ENCODE assay signal across 4 cellular contexts in genomic region chr5:96124589-96124988, GRCh38.
TF ChIP-seq lines count a peak whose summit lies in the region.

No MANE protein-coding gene starts in this region.

TF ChIP-seq in A549, 52 proteins besides CTCF, POLR2A, EP300 and RAD21:
- TF ChIP-seq MAFK (IDR thresholded peaks at IDR 0.05; ENCODE audit: partially characterized antibody) (no peak), CEBPB (IDR thresholded peaks at IDR 0.05) (peak; percentile 68 to 74; a peak in 2 of 4 replicates)

TF ChIP-seq in IMR-90, 13 proteins besides CTCF, POLR2A, EP300 and RAD21:
- TF ChIP-seq MAZ (IDR thresholded peaks at IDR 0.05; ENCODE audit: borderline replicate concordance, low read depth, low read length) (no peak), RFX5 (IDR thresholded peaks at IDR 0.05; ENCODE audit: low read depth, low read length) (no peak), NFE2L2 (IDR thresholded peaks at IDR 0.05; ENCODE audit: low read depth, low read length) (no peak), CEBPB (IDR thresholded peaks at IDR 0.05; ENCODE audit: low read depth, low read length) (peak; percentile 98), CHD1 (IDR thresholded peaks at IDR 0.05; ENCODE audit: low read depth, low read length) (no peak), SMC3 (IDR thresholded peaks at IDR 0.05; ENCODE audit: low read depth, low read length) (no peak), FOS (IDR thresholded peaks at IDR 0.05; ENCODE audit: low read depth, low read length) (no peak)

TF ChIP-seq in H1, 55 proteins besides CTCF, POLR2A, EP300 and RAD21:
- peak; percentile 60; the same call in 1 of the 2 replicates for TF ChIP-seq CEBPB (IDR thresholded peaks at IDR 0.05; ENCODE audit: low read depth, low read length)
- TF ChIP-seq GABPA (IDR thresholded peaks at IDR 0.05; ENCODE audit: borderline replicate concordance, insufficient read depth, low read length): no peak
- TF ChIP-seq EZH2 (IDR thresholded peaks at IDR 0.05; ENCODE audit: low read depth, low read length, severe bottlenecking): no peak
TF ChIP-seq in H1: peak in this region for 1.

TF ChIP-seq in HepG2, 621 proteins besides CTCF, POLR2A, EP300 and RAD21:
- TF ChIP-seq STAT5B (CRISPR knock-in tag; IDR thresholded peaks at IDR 0.05) (no peak), NCOA1 (CRISPR knock-in tag; IDR thresholded peaks at IDR 0.05) (no peak), ISL2 (CRISPR knock-in tag; IDR thresholded peaks at IDR 0.05) (peak; percentile 74), RBM22 (optimal IDR thresholded peaks at IDR 0.05; ENCODE audit: low read length) (no peak), SIN3A (IDR thresholded peaks at IDR 0.05; ENCODE audit: borderline replicate concordance, low read depth, low read length) (no peak), BORCS8-MEF2B (CRISPR knock-in tag; IDR thresholded peaks at IDR 0.05) (no peak), FOXA3 (CRISPR knock-in tag; IDR thresholded peaks at IDR 0.05) (peak; percentile 74), CEBPB (IDR thresholded peaks at IDR 0.05; ENCODE audit: borderline replicate concordance, low read depth, low read length) (peak; percentile 94), FIP1L1 (IDR thresholded peaks at IDR 0.05; ENCODE audit: borderline replicate concordance, insufficient read depth, low read depth, low read length) (no peak), ZNF12 (CRISPR knock-in tag; IDR thresholded peaks at IDR 0.05) (no peak), ZNF230 (CRISPR knock-in tag; IDR thresholded peaks at IDR 0.05) (no peak), FOXA1 (IDR thresholded peaks at IDR 0.05) (no peak), FOXA1 (CRISPR knock-in tag; IDR thresholded peaks at IDR 0.05) (peak; percentile 54), MLLT10 (CRISPR knock-in tag; IDR thresholded peaks at IDR 0.05) (no peak), MED13 (CRISPR knock-in tag; IDR thresholded peaks at IDR 0.05) (0 out of 2 replicates have a peak, but pooled peaks have one; percentile 26), TCF7L2 (IDR thresholded peaks at IDR 0.05; ENCODE audit: low read depth, low read length) (0 out of 2 replicates have a peak, but pooled peaks have one; percentile 7), TGIF2 (CRISPR knock-in tag; IDR thresholded peaks at IDR 0.05) (no peak), CEBPG (CRISPR knock-in tag; IDR thresholded peaks at IDR 0.05) (peak; percentile 92), NCOA2 (CRISPR knock-in tag; IDR thresholded peaks at IDR 0.05) (peak; percentile 53; the same call in 1 of the 2 replicates), KLF6 (CRISPR knock-in tag; IDR thresholded peaks at IDR 0.05) (no peak), FOXP1 (IDR thresholded peaks at IDR 0.05) (no peak), FOXP1 (CRISPR knock-in tag; IDR thresholded peaks at IDR 0.05) (peak; percentile 22; the same call in 1 of the 2 replicates), MATR3 (CRISPR knock-in tag; IDR thresholded peaks at IDR 0.05) (no peak), PPARG (CRISPR knock-in tag; conservative IDR thresholded peaks at IDR 0.05) (no peak), CHD4 (IDR thresholded peaks at IDR 0.05; ENCODE audit: borderline replicate concordance, low read length) (no peak), TBX2 (CRISPR knock-in tag; IDR thresholded peaks at IDR 0.05; ENCODE audit: borderline replicate concordance) (no peak), PRDM15 (CRISPR knock-in tag; IDR thresholded peaks at IDR 0.05) (no peak), FOXJ3 (CRISPR knock-in tag; IDR thresholded peaks at IDR 0.05; ENCODE audit: borderline replicate concordance) (peak; percentile 49; the same call in 1 of the 2 replicates), TCF7 (IDR thresholded peaks at IDR 0.05; ENCODE audit: low read depth) (peak; percentile 27; the same call in 1 of the 2 replicates), SOX13 (IDR thresholded peaks at IDR 0.05) (no peak), SOX13 (CRISPR knock-in tag; conservative IDR thresholded peaks at IDR 0.05 in 1 of 2, IDR thresholded peaks at IDR 0.05 in 1 of 2) (peak in 1 of 2 experiments; percentile 79; a peak in 2 of 4 replicates), ZBTB37 (CRISPR knock-in tag; IDR thresholded peaks at IDR 0.05) (no peak), RELA (CRISPR knock-in tag; IDR thresholded peaks at IDR 0.05) (no peak), PLRG1 (conservative IDR thresholded peaks at IDR 0.05) (no peak), ZFP36L1 (CRISPR knock-in tag; IDR thresholded peaks at IDR 0.05) (no peak), GTF3A (CRISPR knock-in tag; conservative IDR thresholded peaks at IDR 0.05) (no peak), CC2D1A (CRISPR knock-in tag; IDR thresholded peaks at IDR 0.05) (no peak), SOX5 (CRISPR knock-in tag; IDR thresholded peaks at IDR 0.05; ENCODE audit: borderline replicate concordance) (peak; percentile 71; the same call in 1 of the 2 replicates), ZNF431 (CRISPR knock-in tag; IDR thresholded peaks at IDR 0.05; ENCODE audit: borderline replicate concordance, low read depth) (no peak)
- TF ChIP-seq, protein P1, sequence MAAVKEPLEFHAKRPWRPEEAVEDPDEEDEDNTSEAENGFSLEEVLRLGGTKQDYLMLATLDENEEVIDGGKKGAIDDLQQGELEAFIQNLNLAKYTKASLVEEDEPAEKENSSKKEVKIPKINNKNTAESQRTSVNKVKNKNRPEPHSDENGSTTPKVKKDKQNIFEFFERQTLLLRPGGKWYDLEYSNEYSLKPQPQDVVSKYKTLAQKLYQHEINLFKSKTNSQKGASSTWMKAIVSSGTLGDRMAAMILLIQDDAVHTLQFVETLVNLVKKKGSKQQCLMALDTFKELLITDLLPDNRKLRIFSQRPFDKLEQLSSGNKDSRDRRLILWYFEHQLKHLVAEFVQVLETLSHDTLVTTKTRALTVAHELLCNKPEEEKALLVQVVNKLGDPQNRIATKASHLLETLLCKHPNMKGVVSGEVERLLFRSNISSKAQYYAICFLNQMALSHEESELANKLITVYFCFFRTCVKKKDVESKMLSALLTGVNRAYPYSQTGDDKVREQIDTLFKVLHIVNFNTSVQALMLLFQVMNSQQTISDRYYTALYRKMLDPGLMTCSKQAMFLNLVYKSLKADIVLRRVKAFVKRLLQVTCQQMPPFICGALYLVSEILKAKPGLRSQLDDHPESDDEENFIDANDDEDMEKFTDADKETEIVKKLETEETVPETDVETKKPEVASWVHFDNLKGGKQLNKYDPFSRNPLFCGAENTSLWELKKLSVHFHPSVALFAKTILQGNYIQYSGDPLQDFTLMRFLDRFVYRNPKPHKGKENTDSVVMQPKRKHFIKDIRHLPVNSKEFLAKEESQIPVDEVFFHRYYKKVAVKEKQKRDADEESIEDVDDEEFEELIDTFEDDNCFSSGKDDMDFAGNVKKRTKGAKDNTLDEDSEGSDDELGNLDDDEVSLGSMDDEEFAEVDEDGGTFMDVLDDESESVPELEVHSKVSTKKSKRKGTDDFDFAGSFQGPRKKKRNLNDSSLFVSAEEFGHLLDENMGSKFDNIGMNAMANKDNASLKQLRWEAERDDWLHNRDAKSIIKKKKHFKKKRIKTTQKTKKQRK (IDR thresholded peaks at IDR 0.05; ENCODE audit: low read length): no peak
- TF ChIP-seq, protein P2, sequence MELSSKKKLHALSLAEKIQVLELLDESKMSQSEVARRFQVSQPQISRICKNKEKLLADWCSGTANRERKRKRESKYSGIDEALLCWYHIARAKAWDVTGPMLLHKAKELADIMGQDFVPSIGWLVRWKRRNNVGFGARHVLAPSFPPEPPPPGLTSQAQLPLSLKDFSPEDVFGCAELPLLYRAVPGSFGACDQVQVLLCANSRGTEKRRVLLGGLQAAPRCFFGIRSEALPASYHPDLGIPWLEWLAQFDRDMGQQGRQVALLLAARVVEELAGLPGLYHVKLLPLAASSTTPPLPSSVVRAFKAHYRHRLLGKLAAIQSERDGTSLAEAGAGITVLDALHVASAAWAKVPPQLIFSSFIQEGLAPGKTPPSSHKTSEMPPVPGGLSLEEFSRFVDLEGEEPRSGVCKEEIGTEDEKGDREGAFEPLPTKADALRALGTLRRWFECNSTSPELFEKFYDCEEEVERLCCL (CRISPR knock-in tag; IDR thresholded peaks at IDR 0.05; ENCODE audit: borderline replicate concordance): no peak
- TF ChIP-seq, protein P3, sequence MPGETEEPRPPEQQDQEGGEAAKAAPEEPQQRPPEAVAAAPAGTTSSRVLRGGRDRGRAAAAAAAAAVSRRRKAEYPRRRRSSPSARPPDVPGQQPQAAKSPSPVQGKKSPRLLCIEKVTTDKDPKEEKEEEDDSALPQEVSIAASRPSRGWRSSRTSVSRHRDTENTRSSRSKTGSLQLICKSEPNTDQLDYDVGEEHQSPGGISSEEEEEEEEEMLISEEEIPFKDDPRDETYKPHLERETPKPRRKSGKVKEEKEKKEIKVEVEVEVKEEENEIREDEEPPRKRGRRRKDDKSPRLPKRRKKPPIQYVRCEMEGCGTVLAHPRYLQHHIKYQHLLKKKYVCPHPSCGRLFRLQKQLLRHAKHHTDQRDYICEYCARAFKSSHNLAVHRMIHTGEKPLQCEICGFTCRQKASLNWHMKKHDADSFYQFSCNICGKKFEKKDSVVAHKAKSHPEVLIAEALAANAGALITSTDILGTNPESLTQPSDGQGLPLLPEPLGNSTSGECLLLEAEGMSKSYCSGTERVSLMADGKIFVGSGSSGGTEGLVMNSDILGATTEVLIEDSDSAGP (CRISPR knock-in tag; IDR thresholded peaks at IDR 0.05; ENCODE audit: borderline replicate concordance): no peak
- TF ChIP-seq, protein P4, sequence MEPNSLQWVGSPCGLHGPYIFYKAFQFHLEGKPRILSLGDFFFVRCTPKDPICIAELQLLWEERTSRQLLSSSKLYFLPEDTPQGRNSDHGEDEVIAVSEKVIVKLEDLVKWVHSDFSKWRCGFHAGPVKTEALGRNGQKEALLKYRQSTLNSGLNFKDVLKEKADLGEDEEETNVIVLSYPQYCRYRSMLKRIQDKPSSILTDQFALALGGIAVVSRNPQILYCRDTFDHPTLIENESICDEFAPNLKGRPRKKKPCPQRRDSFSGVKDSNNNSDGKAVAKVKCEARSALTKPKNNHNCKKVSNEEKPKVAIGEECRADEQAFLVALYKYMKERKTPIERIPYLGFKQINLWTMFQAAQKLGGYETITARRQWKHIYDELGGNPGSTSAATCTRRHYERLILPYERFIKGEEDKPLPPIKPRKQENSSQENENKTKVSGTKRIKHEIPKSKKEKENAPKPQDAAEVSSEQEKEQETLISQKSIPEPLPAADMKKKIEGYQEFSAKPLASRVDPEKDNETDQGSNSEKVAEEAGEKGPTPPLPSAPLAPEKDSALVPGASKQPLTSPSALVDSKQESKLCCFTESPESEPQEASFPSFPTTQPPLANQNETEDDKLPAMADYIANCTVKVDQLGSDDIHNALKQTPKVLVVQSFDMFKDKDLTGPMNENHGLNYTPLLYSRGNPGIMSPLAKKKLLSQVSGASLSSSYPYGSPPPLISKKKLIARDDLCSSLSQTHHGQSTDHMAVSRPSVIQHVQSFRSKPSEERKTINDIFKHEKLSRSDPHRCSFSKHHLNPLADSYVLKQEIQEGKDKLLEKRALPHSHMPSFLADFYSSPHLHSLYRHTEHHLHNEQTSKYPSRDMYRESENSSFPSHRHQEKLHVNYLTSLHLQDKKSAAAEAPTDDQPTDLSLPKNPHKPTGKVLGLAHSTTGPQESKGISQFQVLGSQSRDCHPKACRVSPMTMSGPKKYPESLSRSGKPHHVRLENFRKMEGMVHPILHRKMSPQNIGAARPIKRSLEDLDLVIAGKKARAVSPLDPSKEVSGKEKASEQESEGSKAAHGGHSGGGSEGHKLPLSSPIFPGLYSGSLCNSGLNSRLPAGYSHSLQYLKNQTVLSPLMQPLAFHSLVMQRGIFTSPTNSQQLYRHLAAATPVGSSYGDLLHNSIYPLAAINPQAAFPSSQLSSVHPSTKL (CRISPR knock-in tag; IDR thresholded peaks at IDR 0.05): 0 out of 2 replicates have a peak, but pooled peaks have one; percentile 26
